ENCODE assay signal across 1 cellular context in genomic region chr11:119087747-119088241, GRCh38.
TF ChIP-seq lines count a peak whose summit lies in the region.

No MANE protein-coding gene starts in this region.

TF ChIP-seq in K562, 482 proteins besides CTCF, POLR2A, EP300 and RAD21 (continued from another document and continues in another):
- TF ChIP-seq ZFPM2 (CRISPR knock-in tag; IDR thresholded peaks at IDR 0.05) = no peak
- no peak for TF ChIP-seq CHD4 (IDR thresholded peaks at IDR 0.05; ENCODE audit: insufficient read depth, insufficient replicate concordance, low read depth, low read length, poor library complexity, severe bottlenecking)
- peak; percentile 99 for TF ChIP-seq TEAD4 (IDR thresholded peaks at IDR 0.05; ENCODE audit: low read length)
- TF ChIP-seq TEAD4 (CRISPR knock-in tag; IDR thresholded peaks at IDR 0.05; ENCODE audit: borderline replicate concordance) = no peak
- TF ChIP-seq HCFC1 (IDR thresholded peaks at IDR 0.05; ENCODE audit: low read depth, low read length) = no peak
- TF ChIP-seq ZNF140 (CRISPR knock-in tag; IDR thresholded peaks at IDR 0.05) = no peak
- TF ChIP-seq COPS2 (conservative IDR thresholded peaks at IDR 0.05) = no peak
- no peak for TF ChIP-seq ZNF232 (CRISPR knock-in tag; IDR thresholded peaks at IDR 0.05)
- no peak for TF ChIP-seq KAT8 (IDR thresholded peaks at IDR 0.05; ENCODE audit: low read depth)
- no peak for TF ChIP-seq FOXJ3 (CRISPR knock-in tag; IDR thresholded peaks at IDR 0.05)
- peak; percentile 58 to 81 for TF ChIP-seq ARNT (IDR thresholded peaks at IDR 0.05)
- TF ChIP-seq RBM17 (IDR thresholded peaks at IDR 0.05; ENCODE audit: borderline replicate concordance, low read depth, low read length) = no peak
- peak; percentile 24; the same call in 1 of the 2 replicates for TF ChIP-seq L3MBTL2 (IDR thresholded peaks at IDR 0.05)
- TF ChIP-seq, protein P1, sequence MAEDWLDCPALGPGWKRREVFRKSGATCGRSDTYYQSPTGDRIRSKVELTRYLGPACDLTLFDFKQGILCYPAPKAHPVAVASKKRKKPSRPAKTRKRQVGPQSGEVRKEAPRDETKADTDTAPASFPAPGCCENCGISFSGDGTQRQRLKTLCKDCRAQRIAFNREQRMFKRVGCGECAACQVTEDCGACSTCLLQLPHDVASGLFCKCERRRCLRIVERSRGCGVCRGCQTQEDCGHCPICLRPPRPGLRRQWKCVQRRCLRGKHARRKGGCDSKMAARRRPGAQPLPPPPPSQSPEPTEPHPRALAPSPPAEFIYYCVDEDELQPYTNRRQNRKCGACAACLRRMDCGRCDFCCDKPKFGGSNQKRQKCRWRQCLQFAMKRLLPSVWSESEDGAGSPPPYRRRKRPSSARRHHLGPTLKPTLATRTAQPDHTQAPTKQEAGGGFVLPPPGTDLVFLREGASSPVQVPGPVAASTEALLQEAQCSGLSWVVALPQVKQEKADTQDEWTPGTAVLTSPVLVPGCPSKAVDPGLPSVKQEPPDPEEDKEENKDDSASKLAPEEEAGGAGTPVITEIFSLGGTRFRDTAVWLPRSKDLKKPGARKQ (CRISPR knock-in tag; IDR thresholded peaks at IDR 0.05) = no peak
- TF ChIP-seq ZNF445 (CRISPR knock-in tag; IDR thresholded peaks at IDR 0.05; ENCODE audit: low read depth) = no peak
- no peak for TF ChIP-seq NFXL1 (CRISPR knock-in tag; IDR thresholded peaks at IDR 0.05)
- TF ChIP-seq, protein P2, sequence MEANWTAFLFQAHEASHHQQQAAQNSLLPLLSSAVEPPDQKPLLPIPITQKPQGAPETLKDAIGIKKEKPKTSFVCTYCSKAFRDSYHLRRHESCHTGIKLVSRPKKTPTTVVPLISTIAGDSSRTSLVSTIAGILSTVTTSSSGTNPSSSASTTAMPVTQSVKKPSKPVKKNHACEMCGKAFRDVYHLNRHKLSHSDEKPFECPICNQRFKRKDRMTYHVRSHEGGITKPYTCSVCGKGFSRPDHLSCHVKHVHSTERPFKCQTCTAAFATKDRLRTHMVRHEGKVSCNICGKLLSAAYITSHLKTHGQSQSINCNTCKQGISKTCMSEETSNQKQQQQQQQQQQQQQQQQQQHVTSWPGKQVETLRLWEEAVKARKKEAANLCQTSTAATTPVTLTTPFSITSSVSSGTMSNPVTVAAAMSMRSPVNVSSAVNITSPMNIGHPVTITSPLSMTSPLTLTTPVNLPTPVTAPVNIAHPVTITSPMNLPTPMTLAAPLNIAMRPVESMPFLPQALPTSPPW (CRISPR knock-in tag; IDR thresholded peaks at IDR 0.05) = peak; percentile 88
- no peak for TF ChIP-seq SIX5 (IDR thresholded peaks at IDR 0.05; ENCODE audit: borderline replicate concordance in 1 of 2, insufficient read depth in 1 of 2, low read depth in 1 of 2, low read length in 2 of 2)
- TF ChIP-seq, protein P3, sequence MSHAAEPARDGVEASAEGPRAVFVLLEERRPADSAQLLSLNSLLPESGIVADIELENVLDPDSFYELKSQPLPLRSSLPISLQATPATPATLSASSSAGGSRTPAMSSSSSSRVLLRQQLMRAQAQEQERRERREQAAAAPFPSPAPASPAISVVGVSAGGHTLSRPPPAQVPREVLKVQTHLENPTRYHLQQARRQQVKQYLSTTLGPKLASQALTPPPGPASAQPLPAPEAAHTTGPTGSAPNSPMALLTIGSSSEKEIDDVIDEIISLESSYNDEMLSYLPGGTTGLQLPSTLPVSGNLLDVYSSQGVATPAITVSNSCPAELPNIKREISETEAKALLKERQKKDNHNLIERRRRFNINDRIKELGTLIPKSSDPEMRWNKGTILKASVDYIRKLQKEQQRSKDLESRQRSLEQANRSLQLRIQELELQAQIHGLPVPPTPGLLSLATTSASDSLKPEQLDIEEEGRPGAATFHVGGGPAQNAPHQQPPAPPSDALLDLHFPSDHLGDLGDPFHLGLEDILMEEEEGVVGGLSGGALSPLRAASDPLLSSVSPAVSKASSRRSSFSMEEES (CRISPR knock-in tag; IDR thresholded peaks at IDR 0.05) = no peak
- TF ChIP-seq MEF2D (tag; conservative IDR thresholded peaks at IDR 0.05; ENCODE audit: low read depth) = peak; percentile 31; the same call in 1 of the 2 replicates
- TF ChIP-seq SIN3B (IDR thresholded peaks at IDR 0.05; ENCODE audit: low read depth) = no peak
- peak; percentile 48; the same call in 1 of the 2 replicates for TF ChIP-seq ZNF12 (CRISPR knock-in tag; IDR thresholded peaks at IDR 0.05)
- peak; percentile 100 for TF ChIP-seq TCF3 (CRISPR knock-in tag; IDR thresholded peaks at IDR 0.05)
- peak; percentile 97; the same call in 1 of the 2 replicates for TF ChIP-seq GATAD2B (IDR thresholded peaks at IDR 0.05; ENCODE audit: borderline replicate concordance)
- no peak for TF ChIP-seq TAF7 (tag; IDR thresholded peaks at IDR 0.05)
- no peak for TF ChIP-seq ZZZ3 (IDR thresholded peaks at IDR 0.05)
- TF ChIP-seq, protein P4, sequence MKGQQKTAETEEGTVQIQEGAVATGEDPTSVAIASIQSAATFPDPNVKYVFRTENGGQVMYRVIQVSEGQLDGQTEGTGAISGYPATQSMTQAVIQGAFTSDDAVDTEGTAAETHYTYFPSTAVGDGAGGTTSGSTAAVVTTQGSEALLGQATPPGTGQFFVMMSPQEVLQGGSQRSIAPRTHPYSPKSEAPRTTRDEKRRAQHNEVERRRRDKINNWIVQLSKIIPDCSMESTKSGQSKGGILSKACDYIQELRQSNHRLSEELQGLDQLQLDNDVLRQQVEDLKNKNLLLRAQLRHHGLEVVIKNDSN (CRISPR knock-in tag; IDR thresholded peaks at IDR 0.05) = no peak
- no peak for TF ChIP-seq WHSC1 (IDR thresholded peaks at IDR 0.05; ENCODE audit: low read length)
- 0 out of 2 replicates have a peak, but pooled peaks have one; percentile 85 for TF ChIP-seq CCAR2 (IDR thresholded peaks at IDR 0.05; ENCODE audit: low read depth, low read length)
- TF ChIP-seq LCOR (CRISPR knock-in tag; IDR thresholded peaks at IDR 0.05) = peak; percentile 92
- no peak for TF ChIP-seq PHB (CRISPR knock-in tag; IDR thresholded peaks at IDR 0.05)
- TF ChIP-seq ZNF212 (CRISPR knock-in tag; IDR thresholded peaks at IDR 0.05) = no peak
- no peak for TF ChIP-seq FOXK1 (CRISPR knock-in tag; IDR thresholded peaks at IDR 0.05; ENCODE audit: borderline replicate concordance)
- TF ChIP-seq XRCC5 (IDR thresholded peaks at IDR 0.05; ENCODE audit: low read depth, low read length) = no peak; the same call in 1 of the 2 replicates
- TF ChIP-seq SMARCA5 (IDR thresholded peaks at IDR 0.05) = no peak
- no peak for TF ChIP-seq FOXA3 (CRISPR knock-in tag; conservative IDR thresholded peaks at IDR 0.05 in 1 of 2, IDR thresholded peaks at IDR 0.05 in 1 of 2)
- TF ChIP-seq, protein P5, sequence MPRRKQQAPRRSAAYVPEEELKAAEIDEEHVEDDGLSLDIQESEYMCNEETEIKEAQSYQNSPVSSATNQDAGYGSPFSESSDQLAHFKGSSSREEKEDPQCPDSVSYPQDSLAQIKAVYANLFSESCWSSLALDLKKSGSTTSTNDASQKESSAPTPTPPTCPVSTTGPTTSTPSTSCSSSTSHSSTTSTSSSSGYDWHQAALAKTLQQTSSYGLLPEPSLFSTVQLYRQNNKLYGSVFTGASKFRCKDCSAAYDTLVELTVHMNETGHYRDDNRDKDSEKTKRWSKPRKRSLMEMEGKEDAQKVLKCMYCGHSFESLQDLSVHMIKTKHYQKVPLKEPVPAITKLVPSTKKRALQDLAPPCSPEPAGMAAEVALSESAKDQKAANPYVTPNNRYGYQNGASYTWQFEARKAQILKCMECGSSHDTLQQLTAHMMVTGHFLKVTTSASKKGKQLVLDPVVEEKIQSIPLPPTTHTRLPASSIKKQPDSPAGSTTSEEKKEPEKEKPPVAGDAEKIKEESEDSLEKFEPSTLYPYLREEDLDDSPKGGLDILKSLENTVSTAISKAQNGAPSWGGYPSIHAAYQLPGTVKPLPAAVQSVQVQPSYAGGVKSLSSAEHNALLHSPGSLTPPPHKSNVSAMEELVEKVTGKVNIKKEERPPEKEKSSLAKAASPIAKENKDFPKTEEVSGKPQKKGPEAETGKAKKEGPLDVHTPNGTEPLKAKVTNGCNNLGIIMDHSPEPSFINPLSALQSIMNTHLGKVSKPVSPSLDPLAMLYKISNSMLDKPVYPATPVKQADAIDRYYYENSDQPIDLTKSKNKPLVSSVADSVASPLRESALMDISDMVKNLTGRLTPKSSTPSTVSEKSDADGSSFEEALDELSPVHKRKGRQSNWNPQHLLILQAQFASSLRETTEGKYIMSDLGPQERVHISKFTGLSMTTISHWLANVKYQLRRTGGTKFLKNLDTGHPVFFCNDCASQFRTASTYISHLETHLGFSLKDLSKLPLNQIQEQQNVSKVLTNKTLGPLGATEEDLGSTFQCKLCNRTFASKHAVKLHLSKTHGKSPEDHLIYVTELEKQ (CRISPR knock-in tag; IDR thresholded peaks at IDR 0.05) = no peak
- peak; percentile 40 for TF ChIP-seq SAP30 (IDR thresholded peaks at IDR 0.05; ENCODE audit: borderline replicate concordance, insufficient read depth, low read depth, low read length, poor library complexity, severe bottlenecking)
- no peak for TF ChIP-seq PRPF4 (IDR thresholded peaks at IDR 0.05; ENCODE audit: insufficient read depth, low read depth, low read length, poor library complexity, severe bottlenecking)
- TF ChIP-seq NCOA1 (IDR thresholded peaks at IDR 0.05; ENCODE audit: low read depth) = peak; percentile 89; the same call in 1 of the 2 replicates
- TF ChIP-seq, protein P6, sequence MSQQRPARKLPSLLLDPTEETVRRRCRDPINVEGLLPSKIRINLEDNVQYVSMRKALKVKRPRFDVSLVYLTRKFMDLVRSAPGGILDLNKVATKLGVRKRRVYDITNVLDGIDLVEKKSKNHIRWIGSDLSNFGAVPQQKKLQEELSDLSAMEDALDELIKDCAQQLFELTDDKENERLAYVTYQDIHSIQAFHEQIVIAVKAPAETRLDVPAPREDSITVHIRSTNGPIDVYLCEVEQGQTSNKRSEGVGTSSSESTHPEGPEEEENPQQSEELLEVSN (IDR thresholded peaks at IDR 0.05; ENCODE audit: borderline replicate concordance in 1 of 2, extremely low read depth in 1 of 2, insufficient read depth in 1 of 2, insufficient read length in 1 of 2, low read depth in 1 of 2, low read length in 1 of 2, poor library complexity in 1 of 2, severe bottlenecking in 1 of 2) = no peak
- TF ChIP-seq MTA2 (IDR thresholded peaks at IDR 0.05; ENCODE audit: low read depth) = peak; percentile 97
- peak; percentile 93 to 96 for TF ChIP-seq TRIM24 (IDR thresholded peaks at IDR 0.05)
- 0 out of 2 replicates have a peak, but pooled peaks have one; percentile 21 for TF ChIP-seq ZNF263 (CRISPR knock-in tag; IDR thresholded peaks at IDR 0.05; ENCODE audit: borderline replicate concordance)
- TF ChIP-seq SRSF9 (IDR thresholded peaks at IDR 0.05; ENCODE audit: borderline replicate concordance, low read depth, low read length) = no peak
- TF ChIP-seq STAT5A (IDR thresholded peaks at IDR 0.05; ENCODE audit: borderline replicate concordance, low read length) = peak; percentile 96
- TF ChIP-seq, protein P7, sequence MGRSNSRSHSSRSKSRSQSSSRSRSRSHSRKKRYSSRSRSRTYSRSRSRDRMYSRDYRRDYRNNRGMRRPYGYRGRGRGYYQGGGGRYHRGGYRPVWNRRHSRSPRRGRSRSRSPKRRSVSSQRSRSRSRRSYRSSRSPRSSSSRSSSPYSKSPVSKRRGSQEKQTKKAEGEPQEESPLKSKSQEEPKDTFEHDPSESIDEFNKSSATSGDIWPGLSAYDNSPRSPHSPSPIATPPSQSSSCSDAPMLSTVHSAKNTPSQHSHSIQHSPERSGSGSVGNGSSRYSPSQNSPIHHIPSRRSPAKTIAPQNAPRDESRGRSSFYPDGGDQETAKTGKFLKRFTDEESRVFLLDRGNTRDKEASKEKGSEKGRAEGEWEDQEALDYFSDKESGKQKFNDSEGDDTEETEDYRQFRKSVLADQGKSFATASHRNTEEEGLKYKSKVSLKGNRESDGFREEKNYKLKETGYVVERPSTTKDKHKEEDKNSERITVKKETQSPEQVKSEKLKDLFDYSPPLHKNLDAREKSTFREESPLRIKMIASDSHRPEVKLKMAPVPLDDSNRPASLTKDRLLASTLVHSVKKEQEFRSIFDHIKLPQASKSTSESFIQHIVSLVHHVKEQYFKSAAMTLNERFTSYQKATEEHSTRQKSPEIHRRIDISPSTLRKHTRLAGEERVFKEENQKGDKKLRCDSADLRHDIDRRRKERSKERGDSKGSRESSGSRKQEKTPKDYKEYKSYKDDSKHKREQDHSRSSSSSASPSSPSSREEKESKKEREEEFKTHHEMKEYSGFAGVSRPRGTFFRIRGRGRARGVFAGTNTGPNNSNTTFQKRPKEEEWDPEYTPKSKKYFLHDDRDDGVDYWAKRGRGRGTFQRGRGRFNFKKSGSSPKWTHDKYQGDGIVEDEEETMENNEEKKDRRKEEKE (IDR thresholded peaks at IDR 0.05; ENCODE audit: borderline replicate concordance in 1 of 2, control insufficient read depth in 1 of 2, low read depth in 2 of 2, low read length in 1 of 2) = no peak
- TF ChIP-seq GATAD2A (IDR thresholded peaks at IDR 0.05) = peak; percentile 99
- TF ChIP-seq JUNB (CRISPR knock-in tag; conservative IDR thresholded peaks at IDR 0.05) = no peak
- no peak for TF ChIP-seq HMGXB4 (CRISPR knock-in tag; IDR thresholded peaks at IDR 0.05)
- no peak for TF ChIP-seq STAT5B (CRISPR knock-in tag; IDR thresholded peaks at IDR 0.05)
- TF ChIP-seq ZHX1 (conservative IDR thresholded peaks at IDR 0.05; ENCODE audit: low read length) = no peak
- TF ChIP-seq CBX1 (IDR thresholded peaks at IDR 0.05; ENCODE audit: low read depth) = no peak
- no peak for TF ChIP-seq ZNF324 (CRISPR knock-in tag; IDR thresholded peaks at IDR 0.05)
